ENCODE assay signal across 8 cellular contexts in the genomic region with DNA sequence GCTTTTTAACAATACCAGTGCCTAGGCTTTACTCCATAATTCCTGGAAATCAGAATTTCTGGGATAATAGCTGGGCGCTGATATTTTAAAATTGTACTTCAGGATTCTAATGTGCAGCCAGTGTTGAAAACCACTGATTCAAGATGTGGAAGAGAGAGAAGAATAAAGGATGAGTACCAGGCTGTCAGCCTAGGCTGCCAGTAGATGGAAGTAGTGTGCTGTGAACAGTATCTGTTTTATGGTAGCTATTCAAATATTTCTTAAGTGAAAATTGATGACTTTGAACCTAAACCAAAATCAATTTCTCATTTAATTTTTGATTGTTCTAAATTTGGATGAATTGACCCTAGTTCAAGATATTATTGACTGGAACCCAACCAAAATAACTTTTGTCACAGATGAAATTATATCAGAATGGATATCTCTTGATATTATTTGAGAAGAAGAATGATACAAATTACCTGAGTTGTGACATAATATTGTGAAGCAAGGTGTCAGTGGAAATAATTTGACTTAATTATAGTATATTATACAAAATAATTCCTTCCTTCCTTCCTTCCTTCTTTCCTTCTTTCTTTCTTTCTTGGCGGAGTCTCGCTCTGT.
A peak's percentile ranks its signal among the peaks of the same experiment; 100 is the strongest.
DNase-seq lines count a peak whose midpoint lies in the region; ATAC-seq and TF ChIP-seq lines count a peak whose summit lies in the region.

No MANE protein-coding gene starts in this region.

- H3K9me3 ChIP-seq in HEK293 (ENCODE audit: control insufficient read depth, insufficient read depth, low read depth, low read length) (no peaks in the 10 kb centered on the region), upper lobe of left lung (no peaks in the 10 kb centered on the region)

- no peaks in the 10 kb centered on the region for H3K27me3 ChIP-seq in upper lobe of left lung

- DNase-seq in DMS79 treated with DMSO at 0.1 percent for 48 hours (lab: John Stamatoyannopoulos, UW), result peak; percentile 38
- peak; percentile 65 for DNase-seq in NCI-H82 treated with DMSO at 0.1 percent for 48 hours (lab: John Stamatoyannopoulos, UW; ENCODE audit: unreplicated experiment)
- DNase-seq in brain pericyte (ENCODE audit: low read depth, low spot score), result peak; percentile 20
- peak; percentile 43 for DNase-seq in kidney glomerular epithelial cell (lab: John Stamatoyannopoulos, UW)
- DNase-seq in upper lobe of left lung, result no peak

- TF ChIP-seq POLR2A in upper lobe of left lung (IDR thresholded peaks at IDR 0.05), result no peak

- TF ChIP-seq EP300 in upper lobe of left lung (IDR thresholded peaks at IDR 0.05), result no peak

- TF ChIP-seq CTCF in HEK293 (tag by site-specific recombination; IDR thresholded peaks at IDR 0.05), result peak; percentile 51
- peak; percentile 31 to 64 (median 47) for TF ChIP-seq CTCF in upper lobe of left lung (IDR thresholded peaks at IDR 0.05)

- H3K36me3 ChIP-seq in HEK293 (ENCODE audit: control insufficient read depth in 2 of 2, insufficient read depth in 1 of 2, low read length in 2 of 2) (no peaks in the 10 kb centered on the region), upper lobe of left lung (no peaks in the 10 kb centered on the region)

- no peak for ATAC-seq in upper lobe of left lung (ENCODE audit: low FRiP score in 2 of 2)
- no peak for ATAC-seq in GM21737 (IDR thresholded peaks at IDR 0.05; ENCODE audit: unreplicated experiment)
- no peak for ATAC-seq in HG03457 (IDR thresholded peaks at IDR 0.05; ENCODE audit: unreplicated experiment)

- H3K4me3 ChIP-seq in HEK293 (ENCODE audit: low read depth, low read length), result no peak overlapping the region
- no peak overlapping the region for H3K4me3 ChIP-seq in upper lobe of left lung

- CTCF ChIA-PET in HEK293 (lab: Yijun Ruan, JAX), result interaction anchor here (0.6 to 3.3 kb wide), 11 partner anchors 31 to 1787 kb away, joined by 3 to 26 read pairs (median 4); a partner anchor contains a TSS

- H3K4me1 ChIP-seq in HEK293 (ENCODE audit: control insufficient read depth, insufficient read depth, low read length), result no peaks in the 10 kb centered on the region
- peaks cover 0 to 9% (median 2%) of the 10 kb centered on the region in 4 donors for H3K4me1 ChIP-seq in upper lobe of left lung

- no peak overlapping the region for H3K27ac ChIP-seq in HEK293 (ENCODE audit: extremely low read depth, low read depth, low read length)
- no peak overlapping the region for H3K27ac ChIP-seq in upper lobe of left lung

- WGBS in upper lobe of left lung, 2 donors, result 56 to 70% methylated on average over 3 of the region's 3 CpGs

- POLR2A ChIA-PET in HEK293 (lab: Yijun Ruan, JAX), result no interaction called here

TF ChIP-seq in HEK293, 187 proteins besides CTCF, POLR2A, EP300 and RAD21:
- TF ChIP-seq, protein P1, sequence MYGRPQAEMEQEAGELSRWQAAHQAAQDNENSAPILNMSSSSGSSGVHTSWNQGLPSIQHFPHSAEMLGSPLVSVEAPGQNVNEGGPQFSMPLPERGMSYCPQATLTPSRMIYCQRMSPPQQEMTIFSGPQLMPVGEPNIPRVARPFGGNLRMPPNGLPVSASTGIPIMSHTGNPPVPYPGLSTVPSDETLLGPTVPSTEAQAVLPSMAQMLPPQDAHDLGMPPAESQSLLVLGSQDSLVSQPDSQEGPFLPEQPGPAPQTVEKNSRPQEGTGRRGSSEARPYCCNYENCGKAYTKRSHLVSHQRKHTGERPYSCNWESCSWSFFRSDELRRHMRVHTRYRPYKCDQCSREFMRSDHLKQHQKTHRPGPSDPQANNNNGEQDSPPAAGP (tag by site-specific recombination; IDR thresholded peaks at IDR 0.05), result no peak
- TF ChIP-seq ZBTB17 (tag by site-specific recombination; IDR thresholded peaks at IDR 0.05) (0 out of 2 replicates have a peak, but pooled peaks have one; percentile 26), ZNF768 (tag by site-specific recombination; IDR thresholded peaks at IDR 0.05) (no peak), ZBTB20 (tag by site-specific recombination; IDR thresholded peaks at IDR 0.05) (no peak), GLIS2 (tag by site-specific recombination; IDR thresholded peaks at IDR 0.05) (no peak), ZNF169 (tag by site-specific recombination; IDR thresholded peaks at IDR 0.05) (no peak), SP3 (tag by site-specific recombination; IDR thresholded peaks at IDR 0.05) (no peak), ZNF654 (tag by site-specific recombination; IDR thresholded peaks at IDR 0.05; ENCODE audit: low read depth) (peak; percentile 73), ZSCAN30 (tag by site-specific recombination; IDR thresholded peaks at IDR 0.05) (no peak), GLI4 (tag by site-specific recombination; IDR thresholded peaks at IDR 0.05) (no peak)
- TF ChIP-seq, protein P2, sequence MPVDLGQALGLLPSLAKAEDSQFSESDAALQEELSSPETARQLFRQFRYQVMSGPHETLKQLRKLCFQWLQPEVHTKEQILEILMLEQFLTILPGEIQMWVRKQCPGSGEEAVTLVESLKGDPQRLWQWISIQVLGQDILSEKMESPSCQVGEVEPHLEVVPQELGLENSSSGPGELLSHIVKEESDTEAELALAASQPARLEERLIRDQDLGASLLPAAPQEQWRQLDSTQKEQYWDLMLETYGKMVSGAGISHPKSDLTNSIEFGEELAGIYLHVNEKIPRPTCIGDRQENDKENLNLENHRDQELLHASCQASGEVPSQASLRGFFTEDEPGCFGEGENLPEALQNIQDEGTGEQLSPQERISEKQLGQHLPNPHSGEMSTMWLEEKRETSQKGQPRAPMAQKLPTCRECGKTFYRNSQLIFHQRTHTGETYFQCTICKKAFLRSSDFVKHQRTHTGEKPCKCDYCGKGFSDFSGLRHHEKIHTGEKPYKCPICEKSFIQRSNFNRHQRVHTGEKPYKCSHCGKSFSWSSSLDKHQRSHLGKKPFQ (tag by site-specific recombination; IDR thresholded peaks at IDR 0.05), result no peak
- TF ChIP-seq, protein P3, sequence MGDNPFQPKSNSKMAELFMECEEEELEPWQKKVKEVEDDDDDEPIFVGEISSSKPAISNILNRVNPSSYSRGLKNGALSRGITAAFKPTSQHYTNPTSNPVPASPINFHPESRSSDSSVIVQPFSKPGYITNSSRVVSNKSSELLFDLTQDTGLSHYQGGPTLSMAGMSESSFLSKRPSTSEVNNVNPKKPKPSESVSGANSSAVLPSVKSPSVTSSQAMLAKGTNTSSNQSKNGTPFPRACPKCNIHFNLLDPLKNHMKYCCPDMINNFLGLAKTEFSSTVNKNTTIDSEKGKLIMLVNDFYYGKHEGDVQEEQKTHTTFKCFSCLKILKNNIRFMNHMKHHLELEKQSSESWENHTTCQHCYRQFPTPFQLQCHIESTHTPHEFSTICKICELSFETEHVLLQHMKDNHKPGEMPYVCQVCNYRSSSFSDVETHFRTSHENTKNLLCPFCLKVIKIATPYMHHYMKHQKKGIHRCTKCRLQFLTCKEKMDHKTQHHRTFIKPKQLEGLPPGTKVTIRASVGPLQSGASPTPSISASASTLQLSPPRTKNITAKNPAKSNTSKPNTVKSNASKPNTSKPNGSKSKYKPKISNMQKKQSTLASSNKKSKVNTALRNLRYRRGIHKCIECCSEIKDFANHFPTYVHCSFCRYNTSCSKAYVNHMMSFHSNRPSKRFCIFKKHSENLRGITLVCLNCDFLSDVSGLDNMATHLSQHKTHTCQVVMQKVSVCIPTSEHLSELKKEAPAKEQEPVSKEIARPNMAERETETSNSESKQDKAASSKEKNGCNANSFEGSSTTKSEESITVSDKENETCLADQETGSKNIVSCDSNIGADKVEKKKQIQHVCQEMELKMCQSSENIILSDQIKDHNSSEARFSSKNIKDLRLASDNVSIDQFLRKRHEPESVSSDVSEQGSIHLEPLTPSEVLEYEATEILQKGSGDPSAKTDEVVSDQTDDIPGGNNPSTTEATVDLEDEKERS (tag by site-specific recombination; IDR thresholded peaks at IDR 0.05), result no peak
- TF ChIP-seq, protein P4, sequence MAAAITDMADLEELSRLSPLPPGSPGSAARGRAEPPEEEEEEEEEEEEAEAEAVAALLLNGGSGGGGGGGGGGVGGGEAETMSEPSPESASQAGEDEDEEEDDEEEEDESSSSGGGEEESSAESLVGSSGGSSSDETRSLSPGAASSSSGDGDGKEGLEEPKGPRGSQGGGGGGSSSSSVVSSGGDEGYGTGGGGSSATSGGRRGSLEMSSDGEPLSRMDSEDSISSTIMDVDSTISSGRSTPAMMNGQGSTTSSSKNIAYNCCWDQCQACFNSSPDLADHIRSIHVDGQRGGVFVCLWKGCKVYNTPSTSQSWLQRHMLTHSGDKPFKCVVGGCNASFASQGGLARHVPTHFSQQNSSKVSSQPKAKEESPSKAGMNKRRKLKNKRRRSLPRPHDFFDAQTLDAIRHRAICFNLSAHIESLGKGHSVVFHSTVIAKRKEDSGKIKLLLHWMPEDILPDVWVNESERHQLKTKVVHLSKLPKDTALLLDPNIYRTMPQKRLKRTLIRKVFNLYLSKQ (tag by site-specific recombination; IDR thresholded peaks at IDR 0.05; ENCODE audit: borderline replicate concordance), result no peak

Comparison
In these comparisons a context has a peak if more than half of its experiments do, and no peak if none do; other contexts are left out.
1. DNase-seq: peak in DMS79 treated with DMSO at 0.1 percent for 48 hours (single experiment), NCI-H82 treated with DMSO at 0.1 percent for 48 hours (single experiment), brain pericyte (single experiment) and kidney glomerular epithelial cell (single experiment); none in upper lobe of left lung (0 of 2).